Comparison of ENCODE assay signal across 31 cellular contexts in genomic region chr5:4044881-4045280, GRCh38.
"Had no signal": no experiment of that assay in that cellular context is flagged by ENCODE, and none has a peak within 500 bp of the region (broad histone marks: within the 10 kb centered on the region; RNA-seq: fewer than 3 reads in every experiment).

No MANE protein-coding gene starts in this region.

- ATAC-seq: activated CD8-positive, alpha-beta T cell treated with anti-CD3 and anti-CD28 coated beads for 36 hours; activated naive CD4-positive, alpha-beta T cell treated with anti-CD3 and anti-CD28 coated beads, Interleukin-2, amount 50 U/mL, for 72 hours; activated T-cell treated with anti-CD3 and anti-CD28 coated beads, Interleukin-2, amount 50 U/mL, for 4 hours; activated T-cell treated with anti-CD3 and anti-CD28 coated beads, Interleukin-2, amount 50 U/mL, for 72 hours; activated T-helper 17 cell treated with anti-CD3 and anti-CD28 coated beads, Interleukin-2, amount 50 U/mL, for 72 hours; body of pancreas had no signal

- H3K4me1 ChIP-seq: adrenal gland, body of pancreas, breast epithelium had no signal

- H3K27ac ChIP-seq: adrenal gland, body of pancreas, brain microvascular endothelial cell, breast epithelium, VCaP had no signal

- H3K27me3 ChIP-seq: adrenal gland, body of pancreas, brain microvascular endothelial cell, breast epithelium had no signal

- H3K4me3 ChIP-seq: adrenal gland, body of pancreas, breast epithelium had no signal

- H3K36me3 ChIP-seq: adrenal gland, brain microvascular endothelial cell, breast epithelium had no signal

- H3K9me3 ChIP-seq: adrenal gland, body of pancreas, breast epithelium had no signal

- DNase-seq: activated B cell treated with CpG ODN at 0.5 μM for 24 hours; activated CD4-positive, alpha-beta memory T cell treated with anti-CD3 and anti-CD28 coated beads for 36 hours; activated CD4-positive, alpha-beta T cell treated with anti-CD3 and anti-CD28 coated beads for 4 hours; activated CD4-positive, alpha-beta T cell treated with anti-CD3 and anti-CD28 coated beads, Interleukin-2, amount 10 ng/mL, durations not matched to agents 24 days and 14 days; activated CD4-positive, alpha-beta T cell treated with anti-CD3 and anti-CD28 coated beads, Interleukin-2, amount 50 U/mL, for 1 hour; activated CD4-positive, alpha-beta T cell treated with anti-CD3 and anti-CD28 coated beads, Interleukin-2, amount 50 U/mL, for 4 hours; activated CD4-positive, CD25-positive, alpha-beta regulatory T cell treated with anti-CD3 and anti-CD28 coated beads, Interleukin-2, amount 50 U/mL, for 72 hours; activated CD8-positive, alpha-beta memory T cell treated with anti-CD3 and anti-CD28 coated beads, Interleukin-2, amount 50 U/mL, for 4 hours; activated CD8-positive, alpha-beta T cell treated with anti-CD3 and anti-CD28 coated beads for 36 hours; activated effector memory CD4-positive, alpha-beta T cell treated with anti-CD3 and anti-CD28 coated beads, Interleukin-2, amount 50 U/mL, for 16 hours; activated gamma-delta T cell treated with Interleukin-2 at 50 U/mL for 16 hours; activated naive CD4-positive, alpha-beta T cell; activated naive CD4-positive, alpha-beta T cell treated with anti-CD3 and anti-CD28 coated beads for 36 hours; activated naive CD4-positive, alpha-beta T cell treated with anti-CD3 and anti-CD28 coated beads, Interleukin-2, amount 50 U/mL, for 16 hours; activated naive CD8-positive, alpha-beta T cell treated with anti-CD3 and anti-CD28 coated beads for 36 hours; activated T-cell treated with anti-CD3 and anti-CD28 coated beads for 4 hours; activated T-cell treated with anti-CD3 and anti-CD28 coated beads, Interleukin-2, amount 50 U/mL, for 1 hour; activated T-cell treated with anti-CD3 and anti-CD28 coated beads, Interleukin-2, amount 50 U/mL, for 4 hours; activated T-cell treated with anti-CD3 and anti-CD28 coated beads, Interleukin-2, amount 50 U/mL, for 72 hours; adrenal gland; amniotic stem cell; aorta; body of pancreas; brain microvascular endothelial cell; central memory CD4-positive, alpha-beta T cell; T-helper 2 cell; T-helper 9 cell had no signal
